22 cellular contexts compared by ENCODE assay signal in the genomic region with DNA sequence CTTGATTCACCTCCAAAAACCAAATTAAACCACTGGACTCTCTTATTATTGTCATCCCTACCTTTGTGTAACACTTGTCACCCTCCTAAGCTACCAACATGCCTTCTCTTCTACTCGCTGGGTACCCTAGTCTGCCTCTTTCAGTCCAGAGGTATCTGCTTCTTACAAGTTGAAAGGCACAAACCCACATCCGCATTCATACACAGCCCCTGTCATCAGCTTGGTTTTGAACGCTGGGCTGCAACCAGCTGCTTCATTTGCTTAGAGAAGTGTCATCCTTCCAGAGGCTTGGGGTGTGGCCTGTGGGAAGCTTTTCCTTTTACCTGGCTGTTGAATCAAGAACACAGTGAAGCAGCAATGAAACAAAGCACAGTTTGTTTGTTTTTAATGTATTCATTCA.
DNase-seq lines count a peak whose midpoint lies in the region; ATAC-seq and TF ChIP-seq lines count a peak whose summit lies in the region.
"Had no signal": no experiment of that assay in that cellular context is flagged by ENCODE, and none has a peak within 500 bp of the region (broad histone marks: within the 10 kb centered on the region; RNA-seq: fewer than 3 reads in every experiment).

No MANE protein-coding gene starts in this region.

- H3K27ac Mint-ChIP-seq in GM23338: no peak overlapping the region
- H3K27ac Mint-ChIP-seq: activated B cell treated with CpG ODN at 0.5 μM for 24 hours; CD4-positive, alpha-beta memory T cell; T-cell; type B pancreatic cell had no signal

- in situ Hi-C loops in GM13976 (cut with MboI; ENCODE audit: low sequenced_read_pairs, unreplicated experiment): no loop called here

- no peaks in the 10 kb centered on the region for H3K36me3 Mint-ChIP-seq in GM23338 (ENCODE audit: low read depth)
- H3K36me3 Mint-ChIP-seq: CD4-positive, alpha-beta memory T cell; T-cell; type B pancreatic cell had no signal

- no peaks in the 10 kb centered on the region for H3K36me3 ChIP-seq in GM23338 (ENCODE audit: insufficient read depth)
- no peaks in the 10 kb centered on the region for H3K36me3 ChIP-seq in aorta (ENCODE audit: control insufficient read depth in 1 of 2, insufficient read depth in 2 of 2, low read length in 1 of 2)

- H3K9me2 ChIP-seq in GM23338 (ENCODE audit: insufficient read depth): 0 out of 2 replicates have a peak, but pooled peaks cover 4% of the 10 kb centered on the region

- no peak overlapping the region for H3K4me3 Mint-ChIP-seq in GM23338
- H3K4me3 Mint-ChIP-seq: activated B cell treated with CpG ODN at 0.5 μM for 24 hours; CD4-positive, alpha-beta memory T cell; T-cell; type B pancreatic cell had no signal

- H3F3A ChIP-seq in GM23338 (replicated peaks; ENCODE audit: low read depth): no peaks in the 10 kb centered on the region

- ATAC-seq in GM23338 (no peak), aorta (ENCODE audit: low FRiP score) (no peak)
- ATAC-seq: esophagus mucosa had no signal

- H3K4me1 Mint-ChIP-seq in GM23338: peaks cover 44% of the 10 kb centered on the region
- H3K4me1 Mint-ChIP-seq: activated B cell treated with CpG ODN at 0.5 μM for 24 hours; CD4-positive, alpha-beta memory T cell; T-cell had no signal

- H3K9me3 ChIP-seq in aorta (ENCODE audit: control insufficient read depth, low read length): no peaks in the 10 kb centered on the region

- 94 to 95% methylated on average over 3 of the region's 3 CpGs for WGBS in aorta, 2 donors

- peak; percentile 25 for DNase-seq in DMS53 (lab: John Stamatoyannopoulos, UW)
- DNase-seq in DMS53 treated with DMSO at 0.1 percent for 48 hours (lab: John Stamatoyannopoulos, UW; ENCODE audit: unreplicated experiment): no peak
- no peak for DNase-seq in GM23338 (ENCODE audit: low spot score)
- peak; percentile 60 for DNase-seq in NCI-H526 treated with DMSO at 0.1 percent for 48 hours (lab: John Stamatoyannopoulos, UW)
- DNase-seq in islet precursor cell: peak; percentile 77
- no peak for DNase-seq in aorta
- DNase-seq in GM13976 (ENCODE audit: low spot score): no peak
- no peak for DNase-seq in stimulated activated CD4-positive, alpha-beta T cell treated with anti-CD3 and anti-CD28 coated beads, Interleukin-2, amount 100 ng/mL, for 24 hours
- DNase-seq: activated B cell treated with CpG ODN at 0.5 μM for 24 hours; activated gamma-delta T cell treated with Interleukin-2 at 50 U/mL for 16 hours; dermis blood vessel endothelial cell; EL; NCI-H1930; NCI-H774; stimulated activated naive CD4-positive, alpha-beta T cell treated with Interleukin-2 at 50 U/mL for 16 hours; T-cell had no signal

- no peaks in the 10 kb centered on the region for H3K9me3 Mint-ChIP-seq in GM23338
- H3K9me3 Mint-ChIP-seq: activated B cell treated with CpG ODN at 0.5 μM for 24 hours; CD4-positive, alpha-beta memory T cell; T-cell had no signal

- H4K20me1 ChIP-seq in GM23338 (replicated peaks; ENCODE audit: insufficient read depth): no peaks in the 10 kb centered on the region

- no peak for TF ChIP-seq CTCF in GM23338 (conservative IDR thresholded peaks at IDR 0.05; ENCODE audit: low read depth in 2 of 2)
- TF ChIP-seq CTCF in GM13976 (IDR thresholded peaks at IDR 0.05; ENCODE audit: borderline replicate concordance, control extremely low read depth, extremely low read depth, insufficient read depth, missing control alignments): no peak

- peaks cover 3% of the 10 kb centered on the region for H3K27me3 Mint-ChIP-seq in GM23338 (ENCODE audit: insufficient read depth, low read depth, poor library complexity)
- H3K27me3 Mint-ChIP-seq: activated B cell treated with CpG ODN at 0.5 μM for 24 hours had no signal

- no peak overlapping the region for H3K4me3 ChIP-seq in GM23338
- no peak overlapping the region for H3K4me3 ChIP-seq in aorta (ENCODE audit: low read length in 2 of 2)
- H3K4me3 ChIP-seq: skin epidermis had no signal

- peak overlapping the region; percentile 43; the same call in 1 of the 2 replicates for H3K4me2 ChIP-seq in GM23338

- H3K79me2 ChIP-seq in GM23338 (replicated peaks; ENCODE audit: insufficient read depth): no peaks in the 10 kb centered on the region

- H3K27ac ChIP-seq in GM23338 (ENCODE audit: low read depth) (no peak overlapping the region), aorta (ENCODE audit: low read depth in 1 of 2, low read length in 2 of 2) (no peak overlapping the region)
- H3K27ac ChIP-seq: 22Rv1, RWPE1, skin epidermis had no signal

- H3K4me1 ChIP-seq in GM23338 (ENCODE audit: insufficient read depth) (peaks cover 22% of the 10 kb centered on the region), aorta (ENCODE audit: control insufficient read depth in 1 of 2, insufficient read depth in 2 of 2, low read length in 2 of 2) (no peaks in the 10 kb centered on the region)

- H2AFZ ChIP-seq in GM23338: peak overlapping the region; percentile 77

- H3K27me3 ChIP-seq in GM23338 (ENCODE audit: insufficient read depth) (no peaks in the 10 kb centered on the region), aorta (ENCODE audit: control insufficient read depth in 1 of 2, insufficient read depth in 2 of 2, low read length in 1 of 2) (peaks cover 0 to 1% of the 10 kb centered on the region in 2 donors)

- intact Hi-C loops in aorta (cut with DNase I): no loop called here

TF ChIP-seq in GM23338, 12 proteins besides CTCF, POLR2A, EP300 and RAD21:
- TF ChIP-seq STAT1 (IDR thresholded peaks at IDR 0.05; ENCODE audit: unreplicated experiment) (no peak), EZH2 (IDR thresholded peaks at IDR 0.05; ENCODE audit: low read depth, unreplicated experiment) (no peak), NANOG (IDR thresholded peaks at IDR 0.05; ENCODE audit: borderline replicate concordance) (no peak), CREB1 (CRISPR knock-in tag; IDR thresholded peaks at IDR 0.05; ENCODE audit: low read depth) (no peak)
- TF ChIP-seq, protein P1, sequence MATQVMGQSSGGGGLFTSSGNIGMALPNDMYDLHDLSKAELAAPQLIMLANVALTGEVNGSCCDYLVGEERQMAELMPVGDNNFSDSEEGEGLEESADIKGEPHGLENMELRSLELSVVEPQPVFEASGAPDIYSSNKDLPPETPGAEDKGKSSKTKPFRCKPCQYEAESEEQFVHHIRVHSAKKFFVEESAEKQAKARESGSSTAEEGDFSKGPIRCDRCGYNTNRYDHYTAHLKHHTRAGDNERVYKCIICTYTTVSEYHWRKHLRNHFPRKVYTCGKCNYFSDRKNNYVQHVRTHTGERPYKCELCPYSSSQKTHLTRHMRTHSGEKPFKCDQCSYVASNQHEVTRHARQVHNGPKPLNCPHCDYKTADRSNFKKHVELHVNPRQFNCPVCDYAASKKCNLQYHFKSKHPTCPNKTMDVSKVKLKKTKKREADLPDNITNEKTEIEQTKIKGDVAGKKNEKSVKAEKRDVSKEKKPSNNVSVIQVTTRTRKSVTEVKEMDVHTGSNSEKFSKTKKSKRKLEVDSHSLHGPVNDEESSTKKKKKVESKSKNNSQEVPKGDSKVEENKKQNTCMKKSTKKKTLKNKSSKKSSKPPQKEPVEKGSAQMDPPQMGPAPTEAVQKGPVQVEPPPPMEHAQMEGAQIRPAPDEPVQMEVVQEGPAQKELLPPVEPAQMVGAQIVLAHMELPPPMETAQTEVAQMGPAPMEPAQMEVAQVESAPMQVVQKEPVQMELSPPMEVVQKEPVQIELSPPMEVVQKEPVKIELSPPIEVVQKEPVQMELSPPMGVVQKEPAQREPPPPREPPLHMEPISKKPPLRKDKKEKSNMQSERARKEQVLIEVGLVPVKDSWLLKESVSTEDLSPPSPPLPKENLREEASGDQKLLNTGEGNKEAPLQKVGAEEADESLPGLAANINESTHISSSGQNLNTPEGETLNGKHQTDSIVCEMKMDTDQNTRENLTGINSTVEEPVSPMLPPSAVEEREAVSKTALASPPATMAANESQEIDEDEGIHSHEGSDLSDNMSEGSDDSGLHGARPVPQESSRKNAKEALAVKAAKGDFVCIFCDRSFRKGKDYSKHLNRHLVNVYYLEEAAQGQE (IDR thresholded peaks at IDR 0.05; ENCODE audit: unreplicated experiment): no peak

Comparison
In these comparisons a context has a peak if more than half of its experiments do, and no peak if none do; other contexts are left out.
1. DNase-seq: peak in DMS53 (single experiment), NCI-H526 treated with DMSO at 0.1 percent for 48 hours (single experiment) and islet precursor cell (single experiment); none in DMS53 treated with DMSO at 0.1 percent for 48 hours (single experiment), GM23338 (single experiment), aorta (0 of 2), GM13976 (single experiment) and stimulated activated CD4-positive, alpha-beta T cell treated with anti-CD3 and anti-CD28 coated beads, Interleukin-2, amount 100 ng/mL, for 24 hours (0 of 2).